Comparison of ENCODE assay signal across 20 cellular contexts in the genomic region with DNA sequence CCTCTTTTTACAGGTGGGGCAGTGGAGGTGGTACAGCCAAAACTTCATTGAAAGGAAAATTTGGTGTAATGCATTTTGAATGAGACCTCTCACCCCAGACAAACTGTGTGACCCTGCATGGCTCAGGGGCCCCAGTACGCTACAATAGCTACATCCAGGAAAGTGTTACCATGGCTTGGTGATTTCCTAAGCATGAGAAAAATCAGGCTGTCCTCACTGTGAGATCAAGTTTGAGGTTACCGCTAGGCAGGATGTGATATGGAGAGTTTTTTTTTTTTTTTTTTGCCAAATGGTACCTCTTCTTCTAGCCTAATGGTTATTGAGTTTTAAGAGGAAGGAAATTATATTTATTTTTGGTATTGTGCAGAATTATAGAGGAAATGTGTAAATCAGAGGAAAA.
"Had no signal": no experiment of that assay in that cellular context is flagged by ENCODE, and none has a peak within 500 bp of the region (broad histone marks: within the 10 kb centered on the region; RNA-seq: fewer than 3 reads in every experiment).

No MANE protein-coding gene starts in this region.

- H3K4me1 Mint-ChIP-seq: brain had no signal

- H3K36me3 ChIP-seq: upper lobe of right lung had no signal

- H3K27ac ChIP-seq: foreskin keratinocyte, parathyroid adenoma, SK-N-MC, upper lobe of right lung had no signal

- DNase-seq: activated CD4-positive, alpha-beta T cell treated with anti-CD3 and anti-CD28 coated beads, Interleukin-2, amount 50 U/mL, for 1 hour; activated CD4-positive, CD25-positive, alpha-beta regulatory T cell; activated CD8-positive, alpha-beta memory T cell treated with anti-CD3 and anti-CD28 coated beads for 24 hours; activated CD8-positive, alpha-beta memory T cell treated with anti-CD3 and anti-CD28 coated beads, Interleukin-2, amount 50 U/mL, for 4 hours; aorta; caudate nucleus; effector memory CD4-positive, alpha-beta T cell; foreskin keratinocyte; hippocampal formation; kidney glomerular epithelial cell; small intestine; stimulated activated CD4-positive, alpha-beta T cell treated with anti-CD3 and anti-CD28 coated beads, Interleukin-2, amount 100 ng/mL, for 24 hours; SW 1271; T-helper 17 cell; upper lobe of right lung had no signal

- H2AFZ ChIP-seq: parathyroid adenoma had no signal

- H3K9ac ChIP-seq: parathyroid adenoma had no signal

- H3K27me3 ChIP-seq: foreskin keratinocyte, upper lobe of right lung had no signal

- H3K4me3 Mint-ChIP-seq: brain; nephron; stimulated activated effector memory CD8-positive, alpha-beta T cell treated with anti-CD3 and anti-CD28 coated beads, Interleukin-12 subunit alpha, Interleukin-12 subunit beta, amount 100 ng/mL, for 72 hours; T-helper 17 cell had no signal

- H3K9me3 Mint-ChIP-seq: stimulated activated effector memory CD8-positive, alpha-beta T cell treated with anti-CD3 and anti-CD28 coated beads, Interleukin-12 subunit alpha, Interleukin-12 subunit beta, amount 100 ng/mL, for 72 hours had no signal

- H3K9me3 ChIP-seq: upper lobe of right lung had no signal

- ATAC-seq: foreskin keratinocyte; stimulated activated effector memory CD8-positive, alpha-beta T cell treated with anti-CD3 and anti-CD28 coated beads, Interleukin-12 subunit alpha, Interleukin-12 subunit beta, amount 100 ng/mL, for 72 hours; T-helper 17 cell; upper lobe of right lung had no signal

- H3K4me1 ChIP-seq: foreskin keratinocyte, parathyroid adenoma, upper lobe of right lung had no signal

- H3K36me3 Mint-ChIP-seq: brain; stimulated activated effector memory CD8-positive, alpha-beta T cell treated with anti-CD3 and anti-CD28 coated beads, Interleukin-12 subunit alpha, Interleukin-12 subunit beta, amount 100 ng/mL, for 72 hours had no signal

- H3K4me3 ChIP-seq: SK-N-MC, upper lobe of right lung had no signal

- H3K27ac Mint-ChIP-seq: stimulated activated effector memory CD8-positive, alpha-beta T cell treated with anti-CD3 and anti-CD28 coated beads, Interleukin-12 subunit alpha, Interleukin-12 subunit beta, amount 100 ng/mL, for 72 hours; T-helper 17 cell had no signal
